In genomic region chr2:113889471-113890252, GRCh38 we compare ENCODE assay signal across 8 cellular contexts. TPM values are rescaled to one million over a fixed set of nuclear protein-coding genes. Genes with fewer than 3 reads are reported as not detected.
DNase-seq lines count a peak whose midpoint lies in the region; ATAC-seq and TF ChIP-seq lines count a peak whose summit lies in the region.

Gene ACTR3, plus strand, starts transcription at chr2:113890089. Its CDS starts 191 bp downstream, at chr2:113890280.

- no peaks in the 10 kb centered on the region for H3K9me3 ChIP-seq in HUES64 (ENCODE audit: insufficient read depth, low read depth, low read length)
- H3K9me3 ChIP-seq in OCI-LY1 (ENCODE audit: low read length), result no peaks in the 10 kb centered on the region

- DNase-seq in D341Med (ENCODE audit: low spot score) (peak; percentile 96), mesenteric fat pad (ENCODE audit: low spot score) (peak; percentile 99)
- DNase-seq in activated CD8-positive, alpha-beta memory T cell treated with anti-CD3 and anti-CD28 coated beads, Interleukin-2, amount 50 U/mL, for 4 hours, result peak; percentile 97
- DNase-seq in stimulated activated CD8-positive, alpha-beta memory T cell treated with anti-CD3 and anti-CD28 coated beads, Interleukin-15, amount 100 ng/mL, for 24 hours (ENCODE audit: low read depth), result peak; percentile 90

- H3K9me2 ChIP-seq in OCI-LY1 (ENCODE audit: low read depth, low read length), result no peaks in the 10 kb centered on the region

- under 1% methylated on average over 51 of the region's 51 CpGs for WGBS in HUES64

- no peaks in the 10 kb centered on the region for H3K27me3 ChIP-seq in HUES64 (ENCODE audit: insufficient read depth, low read length)
- H3K27me3 ChIP-seq in OCI-LY1 (ENCODE audit: insufficient read depth, low read length), result no peaks in the 10 kb centered on the region

- H3K4me2 ChIP-seq in OCI-LY1 (ENCODE audit: low read length), result peak within 1 kb of the TSS; percentile 88

- H2AFZ ChIP-seq in OCI-LY1 (ENCODE audit: low read length), result no peak within 1 kb of the TSS

- ATAC-seq in GM21447 (IDR thresholded peaks at IDR 0.05; ENCODE audit: unreplicated experiment), result peak; percentile 50

- peaks cover 5% of the 10 kb centered on the region; the same call in 1 of the 2 replicates for H3F3A ChIP-seq in OCI-LY1 (ENCODE audit: insufficient read depth, low read length)

- H3K27ac ChIP-seq in HUES64 (ENCODE audit: low read depth, low read length) (peak within 1 kb of the TSS; percentile 99), OCI-LY1 (ENCODE audit: low read depth, low read length, poor library complexity, severe bottlenecking) (peak within 1 kb of the TSS; percentile 94)

- H3K4me3 ChIP-seq in HUES64 (ENCODE audit: low read length) (peak within 1 kb of the TSS; percentile 97), OCI-LY1 (ENCODE audit: low read depth, low read length, poor library complexity, severe bottlenecking) (peak within 1 kb of the TSS; percentile 82)

- H3K36me3 ChIP-seq in HUES64 (ENCODE audit: insufficient read depth, low read length) (no peaks in the 10 kb centered on the region), OCI-LY1 (ENCODE audit: insufficient read depth, low read length) (peaks cover 46% of the 10 kb centered on the region; the same call in 1 of the 2 replicates)

- H3K4me1 ChIP-seq in HUES64 (ENCODE audit: insufficient read depth, low read length) (peaks cover 33% of the 10 kb centered on the region), OCI-LY1 (ENCODE audit: insufficient read depth, low read length, severe bottlenecking) (peaks cover 72% of the 10 kb centered on the region)

- in situ Hi-C loops in endometrial microvascular endothelial cells (cut with HindIII; ENCODE audit: inconsistent ontology term, low pct_unique_long_range_greater_than_20kb, low sequenced_read_pairs), result loop anchor here (10.0 to 25.0 kb wide), 2 partner anchors 45 to 127 kb away; partner anchors contain the start of gene SLC35F5

- no peak for TF ChIP-seq CTCF in OCI-LY1 (IDR thresholded peaks at IDR 0.05; ENCODE audit: low read length)

- H3K79me2 ChIP-seq in OCI-LY1 (ENCODE audit: insufficient read depth, low read length), result peaks cover 65% of the 10 kb centered on the region

- no peaks in the 10 kb centered on the region for H4K20me1 ChIP-seq in OCI-LY1 (ENCODE audit: insufficient read depth, low read length)

- H3K9ac ChIP-seq in HUES64 (ENCODE audit: low read depth, low read length) (peak within 1 kb of the TSS; percentile 99), OCI-LY1 (ENCODE audit: low read length) (peak within 1 kb of the TSS; percentile 90)

RNA-seq across cellular contexts. Expression of gene ACTR3, which starts in this region (rescaled TPM):
- 100 TPM for polyA plus RNA-seq in HUES64 (2013, experiment 1 of 2)
- 99.4 TPM for polyA plus RNA-seq in HUES64 (2013, experiment 2 of 2)
- total RNA-seq in endometrial microvascular endothelial cells (ENCODE audit: inconsistent ontology term), result 468 TPM
- 181 TPM for total RNA-seq in mesenteric fat pad

Comparison
In these comparisons a context has a peak if more than half of its experiments do, and no peak if none do; other contexts are left out.
1. Peak in every context shown above with its lines: DNase-seq, ATAC-seq, H3K4me3 ChIP-seq and H3K27ac ChIP-seq.